In genomic region chr4:142274137-142274536, GRCh38 we compare ENCODE assay signal across 16 cellular contexts.
DNase-seq lines count a peak whose midpoint lies in the region; TF ChIP-seq lines count a peak whose summit lies in the region.
"Had no signal": no experiment of that assay in that cellular context is flagged by ENCODE, and none has a peak within 500 bp of the region (broad histone marks: within the 10 kb centered on the region; RNA-seq: fewer than 3 reads in every experiment).

No MANE protein-coding gene starts in this region.

- no peak overlapping the region for H3K4me3 Mint-ChIP-seq in activated CD4-positive, alpha-beta memory T cell treated with anti-CD3 and anti-CD28 coated beads for 36 hours
- H3K4me3 Mint-ChIP-seq in activated CD4-positive, alpha-beta memory T cell treated with anti-CD3 and anti-CD28 coated beads, Interleukin-2, amount 10 ng/mL, durations not matched to agents 7 days and 5 days: no peak overlapping the region
- H3K4me3 Mint-ChIP-seq in chondrocyte (ENCODE audit: unreplicated experiment): no peak overlapping the region
- H3K4me3 Mint-ChIP-seq: memory B cell had no signal

- DNase-seq in activated CD4-positive, alpha-beta memory T cell treated with anti-CD3 and anti-CD28 coated beads for 36 hours: no peak
- DNase-seq in activated CD4-positive, alpha-beta memory T cell treated with anti-CD3 and anti-CD28 coated beads, Interleukin-2, amount 10 ng/mL, durations not matched to agents 7 days and 5 days: no peak
- DNase-seq in NCI-H226 (peak; percentile 39), chondrocyte (ENCODE audit: low spot score) (no peak), osteoblast (ENCODE audit: insufficient read length, low spot score, missing footprints) (no peak), NCI-H2081 (lab: John Stamatoyannopoulos, UW) (no peak)
- DNase-seq in stimulated activated CD4-positive, alpha-beta T cell treated with anti-CD3 and anti-CD28 coated beads, Interleukin-12 subunit alpha, Interleukin-12 subunit beta, amount 100 ng/mL, for 4 hours: no peak
- DNase-seq in NK-92 treated with Interleukin-12 subunit alpha and Interleukin-12 subunit beta, amount 100 ng/mL, for 24 hours (lab: John Stamatoyannopoulos, UW): no peak
- DNase-seq: 8988T, Calu3, NCI-H748 treated with DMSO at 0.1 percent for 48 hours, occipital lobe, SHP77 treated with DMSO at 0.1 percent for 48 hours had no signal

- H3K27me3 ChIP-seq in osteoblast (ENCODE audit: insufficient read depth, low read length): no peaks in the 10 kb centered on the region

- no peaks in the 10 kb centered on the region for H3K36me3 ChIP-seq in osteoblast (ENCODE audit: insufficient read depth, low read length)
- H3K36me3 ChIP-seq: thoracic aorta had no signal

- POLR2A ChIA-PET in activated CD4-positive, alpha-beta memory T cell treated with anti-CD3 and anti-CD28 coated beads for 36 hours (lab: Charles Lee): interaction anchor here (1.2 kb wide), 1 partner anchor 127 kb away, joined by 3 read pairs; no protein-coding TSS in a partner anchor
- POLR2A ChIA-PET in activated CD4-positive, alpha-beta memory T cell treated with anti-CD3 and anti-CD28 coated beads, Interleukin-2, amount 10 ng/mL, durations not matched to agents 7 days and 5 days (lab: Charles Lee): no interaction called here

- TF ChIP-seq CTCF in chondrocyte (IDR thresholded peaks at IDR 0.05) (no peak), osteoblast (IDR thresholded peaks at IDR 0.05; ENCODE audit: extremely low read depth, low read depth, low read length) (no peak)

- no peak overlapping the region for H3K4me2 ChIP-seq in osteoblast (ENCODE audit: insufficient read depth, low read length)

- peaks cover 13% of the 10 kb centered on the region for H3K36me3 Mint-ChIP-seq in activated CD4-positive, alpha-beta memory T cell treated with anti-CD3 and anti-CD28 coated beads for 36 hours
- H3K36me3 Mint-ChIP-seq in activated CD4-positive, alpha-beta memory T cell treated with anti-CD3 and anti-CD28 coated beads, Interleukin-2, amount 10 ng/mL, durations not matched to agents 7 days and 5 days (ENCODE audit: low read depth): peaks cover 18% of the 10 kb centered on the region
- peaks cover 10% of the 10 kb centered on the region for H3K36me3 Mint-ChIP-seq in chondrocyte (ENCODE audit: low read depth)
- H3K36me3 Mint-ChIP-seq: memory B cell had no signal

- peak overlapping the region; percentile 2 for H3K27ac ChIP-seq in osteoblast (ENCODE audit: low read depth, low read length)
- H3K27ac ChIP-seq: thoracic aorta had no signal

- CTCF ChIA-PET in activated CD4-positive, alpha-beta memory T cell treated with anti-CD3 and anti-CD28 coated beads for 36 hours (lab: Charles Lee): interaction anchor here (1.2 to 2.0 kb wide), 2 partner anchors 8 to 9 kb away, joined by 4 to 12 read pairs; no protein-coding TSS in a partner anchor
- CTCF ChIA-PET in activated CD4-positive, alpha-beta memory T cell treated with anti-CD3 and anti-CD28 coated beads, Interleukin-2, amount 10 ng/mL, durations not matched to agents 7 days and 5 days (lab: Charles Lee): interaction anchor here (0.5 to 1.2 kb wide), 3 partner anchors 9 to 25 kb away, joined by 3 to 8 read pairs (median 3); no protein-coding TSS in a partner anchor

- H3K27me3 Mint-ChIP-seq in activated CD4-positive, alpha-beta memory T cell treated with anti-CD3 and anti-CD28 coated beads for 36 hours: no peaks in the 10 kb centered on the region
- H3K27me3 Mint-ChIP-seq in activated CD4-positive, alpha-beta memory T cell treated with anti-CD3 and anti-CD28 coated beads, Interleukin-2, amount 10 ng/mL, durations not matched to agents 7 days and 5 days: no peaks in the 10 kb centered on the region
- H3K27me3 Mint-ChIP-seq in chondrocyte (ENCODE audit: low read depth): no peaks in the 10 kb centered on the region

- peaks cover 81% of the 10 kb centered on the region for H3K4me1 Mint-ChIP-seq in activated CD4-positive, alpha-beta memory T cell treated with anti-CD3 and anti-CD28 coated beads for 36 hours (ENCODE audit: low read depth)
- peaks cover 15% of the 10 kb centered on the region for H3K4me1 Mint-ChIP-seq in activated CD4-positive, alpha-beta memory T cell treated with anti-CD3 and anti-CD28 coated beads, Interleukin-2, amount 10 ng/mL, durations not matched to agents 7 days and 5 days
- H3K4me1 Mint-ChIP-seq in chondrocyte (ENCODE audit: low read depth): peaks cover 22% of the 10 kb centered on the region
- H3K4me1 Mint-ChIP-seq: memory B cell had no signal

- peak overlapping the region; percentile 31 for H3K27ac Mint-ChIP-seq in activated CD4-positive, alpha-beta memory T cell treated with anti-CD3 and anti-CD28 coated beads for 36 hours
- H3K27ac Mint-ChIP-seq in activated CD4-positive, alpha-beta memory T cell treated with anti-CD3 and anti-CD28 coated beads, Interleukin-2, amount 10 ng/mL, durations not matched to agents 7 days and 5 days: no peak overlapping the region
- H3K27ac Mint-ChIP-seq in chondrocyte (ENCODE audit: unreplicated experiment): peak overlapping the region; percentile 18
- H3K27ac Mint-ChIP-seq: memory B cell had no signal

- H3K9me3 ChIP-seq in osteoblast (ENCODE audit: low read depth, low read length): no peaks in the 10 kb centered on the region
- H3K9me3 ChIP-seq: thoracic aorta had no signal

- no peaks in the 10 kb centered on the region for H4K20me1 ChIP-seq in osteoblast (ENCODE audit: insufficient read depth, low read length)

- no peaks in the 10 kb centered on the region for H3K79me2 ChIP-seq in osteoblast (ENCODE audit: insufficient read depth, low read length)

- no peak overlapping the region for H3K4me3 ChIP-seq in osteoblast (ENCODE audit: insufficient read depth, low read length)
- H3K4me3 ChIP-seq: K562, thoracic aorta had no signal

- no peaks in the 10 kb centered on the region for H3K4me1 ChIP-seq in osteoblast (ENCODE audit: insufficient read depth, low read length)

- intact Hi-C loops in activated CD4-positive, alpha-beta memory T cell treated with anti-CD3 and anti-CD28 coated beads for 36 hours (cut with micrococcal nuclease): no loop called here

- no peak overlapping the region for H2AFZ ChIP-seq in osteoblast (ENCODE audit: low read length)

- no peaks in the 10 kb centered on the region for H3K9me3 Mint-ChIP-seq in activated CD4-positive, alpha-beta memory T cell treated with anti-CD3 and anti-CD28 coated beads for 36 hours
- no peaks in the 10 kb centered on the region for H3K9me3 Mint-ChIP-seq in activated CD4-positive, alpha-beta memory T cell treated with anti-CD3 and anti-CD28 coated beads, Interleukin-2, amount 10 ng/mL, durations not matched to agents 7 days and 5 days
- peaks cover 8% of the 10 kb centered on the region for H3K9me3 Mint-ChIP-seq in chondrocyte (ENCODE audit: low read depth)
